20 cellular contexts compared by ENCODE assay signal in the genomic region with DNA sequence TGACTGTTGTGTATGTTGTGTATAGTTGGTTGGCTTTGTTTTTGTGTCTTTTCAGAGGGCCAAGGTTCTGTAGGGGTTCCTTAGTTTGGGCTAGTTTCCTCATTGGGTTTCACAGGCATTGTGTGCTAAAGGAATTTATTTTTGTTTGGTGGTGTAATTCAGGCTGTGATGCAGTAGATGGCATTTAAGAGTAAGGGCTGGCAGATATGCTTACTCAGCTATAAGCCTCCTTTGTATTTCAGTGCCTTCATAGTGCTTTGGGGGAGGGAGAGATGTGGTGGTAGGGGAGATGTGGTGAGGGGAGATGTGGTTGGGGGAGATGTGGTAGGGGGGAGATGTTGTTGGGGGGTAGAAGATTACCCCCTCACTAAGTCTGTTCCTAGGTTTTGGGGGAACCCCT.
DNase-seq lines count a peak whose midpoint lies in the region; ATAC-seq and TF ChIP-seq lines count a peak whose summit lies in the region.
"Had no signal": no experiment of that assay in that cellular context is flagged by ENCODE, and none has a peak within 500 bp of the region (broad histone marks: within the 10 kb centered on the region; RNA-seq: fewer than 3 reads in every experiment).

No MANE protein-coding gene starts in this region.

- H3F3A ChIP-seq in SK-N-SH (replicated peaks; ENCODE audit: insufficient read depth) = no peaks in the 10 kb centered on the region

- POLR2A ChIA-PET in SK-N-SH (lab: Yijun Ruan, JAX) = no interaction called here

- H3K9me2 ChIP-seq in SK-N-SH = no peaks in the 10 kb centered on the region

- no peak overlapping the region for H3K9ac ChIP-seq in SK-N-SH

- TF ChIP-seq RAD21 in SK-N-SH (IDR thresholded peaks at IDR 0.05; ENCODE audit: low read length) = 0 out of 2 replicates have a peak, but pooled peaks have one; percentile 16

- ATAC-seq in GM21737 (IDR thresholded peaks at IDR 0.05; ENCODE audit: unreplicated experiment) (no peak), HG03175 (IDR thresholded peaks at IDR 0.05; ENCODE audit: unreplicated experiment) (no peak), GM18858 (IDR thresholded peaks at IDR 0.05; ENCODE audit: unreplicated experiment) (no peak)
- ATAC-seq: left cardiac atrium, T-cell had no signal

- no peaks in the 10 kb centered on the region for H3K27me3 ChIP-seq in SK-N-SH (ENCODE audit: insufficient read depth)
- H3K27me3 ChIP-seq: BE2C had no signal

- no peak overlapping the region for H2AFZ ChIP-seq in SK-N-SH (ENCODE audit: low read depth)

- no peaks in the 10 kb centered on the region for H3K4me1 ChIP-seq in SK-N-SH (ENCODE audit: control insufficient read depth in 1 of 2, insufficient read depth in 2 of 2, low read depth in 1 of 2, low read length in 1 of 2)
- H3K4me1 ChIP-seq: BE2C had no signal

- TF ChIP-seq CTCF in C4-2B (conservative IDR thresholded peaks at IDR 0.05) (peak; percentile 30), SK-N-SH (IDR thresholded peaks at IDR 0.05) (peak; percentile 19; the same call in 1 of the 2 replicates)

- no peaks in the 10 kb centered on the region for H3K79me2 ChIP-seq in SK-N-SH (ENCODE audit: insufficient read depth)

- CTCF ChIA-PET in SK-N-SH (lab: Yijun Ruan, JAX) = interaction anchor here (0.5 to 4.8 kb wide), 4 partner anchors 9 to 424 kb away, joined by 4 to 19 read pairs (median 6); no protein-coding TSS in a partner anchor

- H3K27ac ChIP-seq in C4-2B (no peak overlapping the region), SK-N-SH (ENCODE audit: low read depth in 2 of 2, low read length in 1 of 2) (no peak overlapping the region)

- DNase-seq in KBM-7 (peak; percentile 9), SK-N-SH (no peak), fibroblast of gingiva (ENCODE audit: low read depth) (peak; percentile 2), amygdala (lab: John Stamatoyannopoulos, UW) (no peak)
- DNase-seq: activated CD4-positive, CD25-positive, alpha-beta regulatory T cell treated with anti-CD3 and anti-CD28 coated beads, Interleukin-2, amount 50 U/mL, for 72 hours; activated CD8-positive, alpha-beta memory T cell treated with anti-CD3 and anti-CD28 coated beads, Interleukin-2, amount 50 U/mL, for 4 hours; activated naive CD4-positive, alpha-beta T cell treated with anti-CD3 and anti-CD28 coated beads, Interleukin-2, amount 10 ng/mL, durations not matched to agents 7 days and 5 days; BE2C; caudate nucleus; HFFc6; left cardiac atrium; NCI-H1105 treated with DMSO at 0.1 percent for 48 hours; NCI-H2227 treated with DMSO at 0.1 percent for 48 hours; posterior cingulate gyrus; substantia nigra; T-cell had no signal

- H4K20me1 ChIP-seq in SK-N-SH (ENCODE audit: insufficient read depth) = no peaks in the 10 kb centered on the region

- H3K9me3 ChIP-seq in SK-N-SH = no peaks in the 10 kb centered on the region
- H3K9me3 ChIP-seq: BE2C had no signal

- no peak overlapping the region for H3K4me2 ChIP-seq in SK-N-SH

- in situ Hi-C loops in KBM-7 (cut with MboI; ENCODE audit: low pct_unique_long_range_greater_than_20kb, low sequenced_read_pairs) = no loop called here

- no peaks in the 10 kb centered on the region for H3K36me3 ChIP-seq in SK-N-SH (replicated peaks in 1 of 2; ENCODE audit: control insufficient read depth in 1 of 2, insufficient read depth in 2 of 2, low read length in 1 of 2)
- H3K36me3 ChIP-seq: BE2C had no signal

- H3K4me3 ChIP-seq in SK-N-SH (ENCODE audit: low read depth in 2 of 2, low read length in 1 of 2) = no peak overlapping the region

- no peak for TF ChIP-seq EP300 in SK-N-SH (IDR thresholded peaks at IDR 0.05; ENCODE audit: borderline replicate concordance in 1 of 2, low read depth in 1 of 2, low read length in 1 of 2)

TF ChIP-seq in SK-N-SH, 30 proteins besides CTCF, POLR2A, EP300 and RAD21:
- TF ChIP-seq CHD2 (IDR thresholded peaks at IDR 0.05; ENCODE audit: low read length, partially characterized antibody) (no peak), NRF1 (IDR thresholded peaks at IDR 0.05; ENCODE audit: low read depth, low read length) (no peak), FOXM1 (IDR thresholded peaks at IDR 0.05; ENCODE audit: low read depth) (no peak), POLR2AphosphoS5 (IDR thresholded peaks at IDR 0.05; ENCODE audit: low read depth, low read length) (no peak), SMC3 (IDR thresholded peaks at IDR 0.05; ENCODE audit: low read depth, low read length) (no peak), RCOR1 (IDR thresholded peaks at IDR 0.05; ENCODE audit: low read length) (no peak)
TF ChIP-seq in SK-N-SH: peak in this region for 0.

Comparison
In these comparisons a context has a peak if more than half of its experiments do, and no peak if none do; other contexts are left out.
1. DNase-seq: peak in KBM-7 (single experiment) and fibroblast of gingiva (single experiment); none in SK-N-SH (single experiment) and amygdala (0 of 56).